ENCODE assay signal across 8 cellular contexts in the genomic region with DNA sequence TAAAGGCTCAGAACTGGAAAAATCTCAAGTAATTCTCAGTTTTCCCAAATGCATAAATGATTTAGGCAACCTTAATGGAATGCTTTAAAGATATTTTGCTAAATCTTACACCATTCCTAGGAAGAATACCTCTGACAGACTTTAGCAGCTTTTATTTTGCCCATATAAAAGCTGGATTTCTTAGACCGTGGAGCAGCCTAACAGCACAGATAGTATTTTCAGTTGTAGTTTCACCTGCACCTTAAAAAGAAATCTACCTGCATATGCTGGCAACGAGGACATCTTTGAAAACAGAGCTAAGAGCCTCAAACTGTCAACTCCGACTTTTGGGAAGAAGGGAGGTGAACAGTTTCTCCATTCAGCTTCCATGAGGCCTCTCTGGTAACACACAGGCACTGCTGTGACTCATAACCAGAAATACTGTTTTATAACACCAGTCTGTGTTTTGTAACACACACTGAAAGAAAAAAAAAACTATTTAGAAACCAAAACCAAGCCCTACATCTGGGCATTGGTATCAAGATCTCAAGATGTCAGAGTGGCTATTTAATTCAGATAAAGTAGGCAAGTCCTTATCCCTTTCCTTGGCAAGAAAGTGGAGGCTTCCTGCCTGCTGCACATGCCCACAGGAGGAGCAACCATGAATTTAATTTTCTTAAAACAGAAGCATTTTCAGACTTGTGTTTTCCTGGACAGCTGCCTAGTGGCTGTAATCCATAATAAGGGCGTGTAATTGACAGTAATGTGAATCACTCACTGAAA.
DNase-seq lines count a peak whose midpoint lies in the region; ATAC-seq and TF ChIP-seq lines count a peak whose summit lies in the region.

No MANE protein-coding gene starts in this region.

- no peaks in the 10 kb centered on the region for H3K9me3 ChIP-seq in muscle layer of colon (ENCODE audit: low read length)

- no peak for TF ChIP-seq CTCF in astrocyte of the spinal cord (IDR thresholded peaks at IDR 0.05; ENCODE audit: low read depth, low read length)

- no peaks in the 10 kb centered on the region for H3K36me3 ChIP-seq in muscle layer of colon (ENCODE audit: insufficient read depth, low read length)

- no peak overlapping the region for H3K4me3 ChIP-seq in astrocyte of the spinal cord (ENCODE audit: low read depth, low read length)
- H3K4me3 ChIP-seq in muscle layer of colon (ENCODE audit: low read depth in 1 of 2, low read length in 2 of 2): no peak overlapping the region

- H3K27ac Mint-ChIP-seq in activated naive CD4-positive, alpha-beta T cell treated with anti-CD3 and anti-CD28 coated beads, Interleukin-2, amount 50 U/mL, for 72 hours: no peak overlapping the region

- H3K27me3 ChIP-seq in muscle layer of colon (ENCODE audit: control insufficient read depth in 1 of 2, insufficient read depth in 2 of 2, low read length in 2 of 2): no peaks in the 10 kb centered on the region

- H3K36me3 Mint-ChIP-seq in activated naive CD4-positive, alpha-beta T cell treated with anti-CD3 and anti-CD28 coated beads, Interleukin-2, amount 50 U/mL, for 72 hours: peaks cover 0 to 14% of the 10 kb centered on the region in 2 donors

- no peak overlapping the region for H3K9ac ChIP-seq in muscle layer of colon (ENCODE audit: low read length)

- peak overlapping the region; percentile 51 for H3K27ac ChIP-seq in muscle layer of colon (ENCODE audit: low read depth, low read length)

- in situ Hi-C loops in astrocyte of the spinal cord (cut with HindIII; ENCODE audit: low sequenced_read_pairs): no loop called here

- peaks cover 0 to 6% of the 10 kb centered on the region in 2 donors for H3K9me3 Mint-ChIP-seq in activated naive CD4-positive, alpha-beta T cell treated with anti-CD3 and anti-CD28 coated beads, Interleukin-2, amount 50 U/mL, for 72 hours

- DNase-seq in activated naive CD4-positive, alpha-beta T cell treated with anti-CD3 and anti-CD28 coated beads, Interleukin-2, amount 50 U/mL, for 72 hours (ENCODE audit: low spot score in 2 of 2): no peak
- DNase-seq in activated naive CD4-positive, alpha-beta T cell treated with Interleukin-2 at 50 U/mL for 16 hours: no peak
- peak; percentile 69 for DNase-seq in astrocyte of the spinal cord (ENCODE audit: low read depth, low spot score)
- DNase-seq in stimulated activated CD4-positive, alpha-beta T cell treated with anti-CD3 and anti-CD28 coated beads, Interleukin-4, amount 100 ng/mL, for 24 hours: no peak
- DNase-seq in NCI-H1092 treated with DMSO at 0.1 percent for 48 hours (lab: John Stamatoyannopoulos, UW): no peak

- peaks cover 4% of the 10 kb centered on the region for H3K4me1 ChIP-seq in muscle layer of colon (ENCODE audit: insufficient read depth, low read length)

- peak; percentile 73 to 98 for ATAC-seq in activated naive CD4-positive, alpha-beta T cell treated with anti-CD3 and anti-CD28 coated beads, Interleukin-2, amount 50 U/mL, for 72 hours
- ATAC-seq in HG03045 (IDR thresholded peaks at IDR 0.05; ENCODE audit: unreplicated experiment) (peak; percentile 77), HG02840 (IDR thresholded peaks at IDR 0.05; ENCODE audit: low FRiP score, unreplicated experiment) (no peak)
